18 cellular contexts compared by ENCODE assay signal in genomic region chr13:48615017-48615416, GRCh38. TPM values are rescaled to one million over a fixed set of nuclear protein-coding genes. Genes with fewer than 3 reads are reported as not detected.
"Had no signal": no experiment of that assay in that cellular context is flagged by ENCODE, and none has a peak within 500 bp of the region (broad histone marks: within the 10 kb centered on the region; RNA-seq: fewer than 3 reads in every experiment).

No MANE protein-coding gene starts in this region.

- H3K36me3 ChIP-seq: uterus had no signal

- H3K9me3 ChIP-seq: uterus had no signal

- H3K27me3 Mint-ChIP-seq: activated CD8-positive, alpha-beta T cell treated with anti-CD3 and anti-CD28 coated beads for 36 hours had no signal

- H3K27ac ChIP-seq: epithelial cell of prostate, uterus had no signal

- H3K9me3 Mint-ChIP-seq: effector memory CD8-positive, alpha-beta T cell had no signal

- H3K4me1 Mint-ChIP-seq: immature natural killer cell; nephron; stimulated activated effector memory CD8-positive, alpha-beta T cell treated with anti-CD3 and anti-CD28 coated beads, Interleukin-12 subunit alpha, Interleukin-12 subunit beta, amount 100 ng/mL, for 72 hours; WTC11 had no signal

- H3K27ac Mint-ChIP-seq: activated CD8-positive, alpha-beta T cell treated with anti-CD3 and anti-CD28 coated beads for 36 hours; effector memory CD8-positive, alpha-beta T cell; immature natural killer cell; nephron; stimulated activated effector memory CD8-positive, alpha-beta T cell treated with anti-CD3 and anti-CD28 coated beads, Interleukin-12 subunit alpha, Interleukin-12 subunit beta, amount 100 ng/mL, for 72 hours; WTC11 had no signal

- H3K4me3 Mint-ChIP-seq: activated CD8-positive, alpha-beta T cell treated with anti-CD3 and anti-CD28 coated beads for 36 hours; activated T-cell treated with anti-CD3 and anti-CD28 coated beads, Interleukin-2, amount 50 U/mL, for 4 hours; effector memory CD8-positive, alpha-beta T cell; immature natural killer cell; nephron; stimulated activated effector memory CD8-positive, alpha-beta T cell treated with anti-CD3 and anti-CD28 coated beads, Interleukin-12 subunit alpha, Interleukin-12 subunit beta, amount 100 ng/mL, for 72 hours; WTC11 had no signal

- ATAC-seq: activated CD8-positive, alpha-beta T cell treated with anti-CD3 and anti-CD28 coated beads for 36 hours; activated T-cell treated with anti-CD3 and anti-CD28 coated beads, Interleukin-2, amount 50 U/mL, for 4 hours; effector memory CD8-positive, alpha-beta T cell; stimulated activated effector memory CD8-positive, alpha-beta T cell treated with anti-CD3 and anti-CD28 coated beads, Interleukin-12 subunit alpha, Interleukin-12 subunit beta, amount 100 ng/mL, for 72 hours; WTC11 had no signal

- H3K4me3 ChIP-seq: uterus had no signal

- H3K36me3 Mint-ChIP-seq: stimulated activated effector memory CD8-positive, alpha-beta T cell treated with anti-CD3 and anti-CD28 coated beads, Interleukin-12 subunit alpha, Interleukin-12 subunit beta, amount 100 ng/mL, for 72 hours had no signal

- H3K4me1 ChIP-seq: uterus had no signal

- DNase-seq: activated CD4-positive, alpha-beta T cell treated with anti-CD3 and anti-CD28 coated beads for 48 hours; activated CD8-positive, alpha-beta T cell treated with anti-CD3 and anti-CD28 coated beads for 36 hours; activated effector memory CD4-positive, alpha-beta T cell treated with Interleukin-2 at 50 U/mL for 16 hours; activated naive CD4-positive, alpha-beta T cell treated with anti-CD3 and anti-CD28 coated beads, Interleukin-2, amount 50 U/mL, for 16 hours; activated T-cell treated with anti-CD3 and anti-CD28 coated beads, Interleukin-2, amount 50 U/mL, for 4 hours; dermis blood vessel endothelial cell; effector memory CD8-positive, alpha-beta T cell; head of caudate nucleus; immature natural killer cell; occipital lobe; uterus had no signal

- H3K27me3 ChIP-seq: uterus had no signal

RNA-seq across cellular contexts. Expression of gene CYSLTR2, which starts 38.7 kb away (rescaled TPM):
- total RNA-seq: bronchial epithelial cell, chondrocyte, dermis blood vessel endothelial cell, fibroblast of lung, WTC11 had no signal
